16 cellular contexts compared by ENCODE assay signal in the genomic region with DNA sequence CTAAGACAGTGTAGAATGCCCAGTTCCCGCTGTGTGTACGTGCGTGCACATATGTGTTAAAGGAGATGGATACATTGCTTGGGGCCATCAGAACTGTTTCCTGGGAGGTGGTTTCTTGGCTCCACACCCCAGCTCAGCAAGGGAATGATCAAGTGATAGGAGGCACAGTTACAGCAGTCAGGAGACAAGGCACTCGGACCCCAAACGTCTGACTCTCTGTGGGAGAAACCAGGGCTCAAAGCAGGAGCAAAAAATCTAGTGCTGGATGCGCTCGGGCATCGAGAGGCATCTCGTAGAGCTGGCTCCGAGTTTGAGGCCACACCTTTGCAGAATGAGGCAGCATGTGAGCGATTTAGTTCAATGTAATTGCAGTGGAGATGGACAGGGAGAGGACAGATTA.
"Had no signal": no experiment of that assay in that cellular context is flagged by ENCODE, and none has a peak within 500 bp of the region (broad histone marks: within the 10 kb centered on the region; RNA-seq: fewer than 3 reads in every experiment).

No MANE protein-coding gene starts in this region.

- H3K27me3 ChIP-seq: uterus had no signal

- H3K36me3 ChIP-seq: breast epithelium, esophagus squamous epithelium, thyroid gland, uterus, WERI-Rb-1 had no signal

- H2AFZ ChIP-seq: parathyroid adenoma had no signal

- H3K27ac ChIP-seq: breast epithelium, esophagus squamous epithelium, parathyroid adenoma, skin epidermis, thyroid gland had no signal

- H3K4me1 ChIP-seq: breast epithelium, parathyroid adenoma, uterus had no signal

- H3K79me2 ChIP-seq: parathyroid adenoma had no signal

- ATAC-seq: natural killer cell, T-cell had no signal

- H3K4me3 ChIP-seq: skin epidermis, thyroid gland had no signal

- DNase-seq: activated CD4-positive, alpha-beta T cell treated with anti-CD3 and anti-CD28 coated beads, Interleukin-2, amount 10 ng/mL, durations not matched to agents 24 days and 14 days; activated CD8-positive, alpha-beta memory T cell treated with anti-CD3 and anti-CD28 coated beads for 24 hours; activated naive CD4-positive, alpha-beta T cell treated with anti-CD3 and anti-CD28 coated beads, Interleukin-2, amount 50 U/mL, for 16 hours; amniotic stem cell; esophagus squamous epithelium; foreskin fibroblast; natural killer cell; retina; stimulated activated CD4-positive, alpha-beta T cell treated with anti-CD3 and anti-CD28 coated beads, Interleukin-4, amount 100 ng/mL, for 4 hours; T-cell; thyroid gland; WERI-Rb-1 had no signal

- H3K4me3 Mint-ChIP-seq: activated CD4-positive, alpha-beta T cell treated with anti-CD3 and anti-CD28 coated beads, Interleukin-2, amount 10 ng/mL, durations not matched to agents 24 days and 14 days; natural killer cell had no signal

- H3K27ac Mint-ChIP-seq: activated CD4-positive, alpha-beta T cell treated with anti-CD3 and anti-CD28 coated beads, Interleukin-2, amount 10 ng/mL, durations not matched to agents 24 days and 14 days; natural killer cell; T-cell had no signal

- H3K9me3 Mint-ChIP-seq: activated CD4-positive, alpha-beta T cell treated with anti-CD3 and anti-CD28 coated beads, Interleukin-2, amount 10 ng/mL, durations not matched to agents 24 days and 14 days; natural killer cell; T-cell had no signal

- H3K36me3 Mint-ChIP-seq: natural killer cell, T-cell had no signal
